19 cellular contexts compared by ENCODE assay signal in genomic region chr11:106161775-106162174, GRCh38.
"Had no signal": no experiment of that assay in that cellular context is flagged by ENCODE, and none has a peak within 500 bp of the region (broad histone marks: within the 10 kb centered on the region; RNA-seq: fewer than 3 reads in every experiment).

No MANE protein-coding gene starts in this region.

- H3K4me1 Mint-ChIP-seq: activated B cell treated with CpG ODN at 0.5 μM for 24 hours; activated naive CD4-positive, alpha-beta T cell treated with anti-CD3 and anti-CD28 coated beads, Interleukin-2, amount 10 ng/mL, durations not matched to agents 7 days and 5 days; memory B cell had no signal

- H3K4me3 Mint-ChIP-seq: activated B cell treated with CpG ODN at 0.5 μM for 24 hours; activated CD4-positive, alpha-beta memory T cell treated with anti-CD3 and anti-CD28 coated beads for 36 hours; activated naive CD4-positive, alpha-beta T cell treated with anti-CD3 and anti-CD28 coated beads, Interleukin-2, amount 10 ng/mL, durations not matched to agents 7 days and 5 days; memory B cell had no signal

- H3K9me3 ChIP-seq: gastrocnemius medialis, upper lobe of right lung had no signal

- H3K27ac Mint-ChIP-seq: activated B cell treated with CpG ODN at 0.5 μM for 24 hours; activated CD4-positive, alpha-beta memory T cell treated with anti-CD3 and anti-CD28 coated beads for 36 hours; activated naive CD4-positive, alpha-beta T cell treated with anti-CD3 and anti-CD28 coated beads, Interleukin-2, amount 10 ng/mL, durations not matched to agents 7 days and 5 days; memory B cell had no signal

- DNase-seq: activated B cell treated with CpG ODN at 0.5 μM for 24 hours; activated CD4-positive, alpha-beta memory T cell treated with anti-CD3 and anti-CD28 coated beads for 36 hours; activated CD4-positive, alpha-beta T cell treated with anti-CD3 and anti-CD28 coated beads for 4 hours; activated effector memory CD4-positive, alpha-beta T cell treated with anti-CD3 and anti-CD28 coated beads, Interleukin-2, amount 50 U/mL, for 16 hours; activated naive CD4-positive, alpha-beta T cell treated with anti-CD3 and anti-CD28 coated beads, Interleukin-2, amount 10 ng/mL, durations not matched to agents 7 days and 5 days; activated T-cell treated with anti-CD3 and anti-CD28 coated beads for 4 hours; amygdala; cerebellar nuclear complex; cortex of kidney; gastrocnemius medialis; hypothalamus; left cardiac atrium; nucleus accumbens; retina; stimulated activated CD4-positive, alpha-beta T cell treated with anti-CD3 and anti-CD28 coated beads, Interleukin-4, amount 100 ng/mL, for 1 hour; stimulated activated naive CD4-positive, alpha-beta T cell; T-helper 1 cell; upper lobe of right lung had no signal

- H3K9me3 Mint-ChIP-seq: activated naive CD4-positive, alpha-beta T cell treated with anti-CD3 and anti-CD28 coated beads, Interleukin-2, amount 10 ng/mL, durations not matched to agents 7 days and 5 days had no signal

- H3K27ac ChIP-seq: gastrocnemius medialis, upper lobe of right lung had no signal

- H3K36me3 ChIP-seq: gastrocnemius medialis, upper lobe of right lung had no signal

- H3K36me3 Mint-ChIP-seq: activated naive CD4-positive, alpha-beta T cell treated with anti-CD3 and anti-CD28 coated beads, Interleukin-2, amount 10 ng/mL, durations not matched to agents 7 days and 5 days; memory B cell had no signal

- H3K27me3 Mint-ChIP-seq: activated B cell treated with CpG ODN at 0.5 μM for 24 hours; activated CD4-positive, alpha-beta memory T cell treated with anti-CD3 and anti-CD28 coated beads for 36 hours; activated naive CD4-positive, alpha-beta T cell treated with anti-CD3 and anti-CD28 coated beads, Interleukin-2, amount 10 ng/mL, durations not matched to agents 7 days and 5 days; memory B cell had no signal

- H3K4me1 ChIP-seq: gastrocnemius medialis, upper lobe of right lung had no signal

- H3K4me3 ChIP-seq: gastrocnemius medialis, upper lobe of right lung had no signal

- ATAC-seq: gastrocnemius medialis, left cardiac atrium, upper lobe of right lung had no signal

- H3K27me3 ChIP-seq: gastrocnemius medialis, upper lobe of right lung had no signal
